1 cellular context compared by ENCODE assay signal in the genomic region with DNA sequence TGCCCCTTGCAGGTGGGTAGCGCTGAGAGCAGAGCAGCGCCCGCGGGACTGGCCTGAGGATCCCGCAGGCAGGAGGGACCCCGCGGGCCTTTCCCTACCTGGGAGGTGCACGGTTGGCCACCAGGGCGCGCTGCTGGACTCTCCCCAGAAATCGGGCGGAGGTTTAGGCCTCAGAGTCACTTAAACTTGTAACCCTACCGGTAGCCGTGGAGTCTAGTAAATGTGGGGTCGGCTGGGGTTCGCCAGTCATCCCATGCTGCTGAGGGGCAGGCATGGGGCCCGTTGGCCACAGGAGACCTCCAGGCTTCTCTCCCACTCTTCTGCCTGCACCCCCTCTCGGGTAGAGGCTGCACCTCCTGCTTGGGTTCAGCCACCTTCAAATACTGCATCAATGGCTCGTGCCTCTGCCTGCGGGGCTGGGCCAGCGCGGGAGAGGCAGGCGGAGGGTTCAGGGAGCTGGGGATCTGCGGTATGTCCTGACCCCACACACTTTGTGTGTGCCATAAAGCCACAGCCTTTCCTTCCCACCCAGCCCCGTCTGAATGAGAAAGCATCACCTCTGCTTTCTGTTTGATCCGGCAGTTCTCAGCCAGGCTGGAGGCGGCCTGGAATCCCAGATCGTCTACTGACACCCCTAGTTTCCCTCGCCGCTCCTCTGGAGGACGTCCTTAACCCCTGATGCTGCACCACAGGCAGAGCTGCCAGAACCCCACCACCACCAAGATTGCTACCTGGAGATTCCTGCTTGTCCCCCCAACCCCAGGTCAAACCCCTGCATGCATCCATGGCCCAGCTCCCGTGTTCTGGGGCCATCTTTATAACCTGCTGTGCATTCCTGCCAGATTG.
TF ChIP-seq lines count a peak whose summit lies in the region.

No MANE protein-coding gene starts in this region.

TF ChIP-seq in HepG2, 621 proteins besides CTCF, POLR2A, EP300 and RAD21 (continued from another document and continues in another):
- TF ChIP-seq, protein P1, sequence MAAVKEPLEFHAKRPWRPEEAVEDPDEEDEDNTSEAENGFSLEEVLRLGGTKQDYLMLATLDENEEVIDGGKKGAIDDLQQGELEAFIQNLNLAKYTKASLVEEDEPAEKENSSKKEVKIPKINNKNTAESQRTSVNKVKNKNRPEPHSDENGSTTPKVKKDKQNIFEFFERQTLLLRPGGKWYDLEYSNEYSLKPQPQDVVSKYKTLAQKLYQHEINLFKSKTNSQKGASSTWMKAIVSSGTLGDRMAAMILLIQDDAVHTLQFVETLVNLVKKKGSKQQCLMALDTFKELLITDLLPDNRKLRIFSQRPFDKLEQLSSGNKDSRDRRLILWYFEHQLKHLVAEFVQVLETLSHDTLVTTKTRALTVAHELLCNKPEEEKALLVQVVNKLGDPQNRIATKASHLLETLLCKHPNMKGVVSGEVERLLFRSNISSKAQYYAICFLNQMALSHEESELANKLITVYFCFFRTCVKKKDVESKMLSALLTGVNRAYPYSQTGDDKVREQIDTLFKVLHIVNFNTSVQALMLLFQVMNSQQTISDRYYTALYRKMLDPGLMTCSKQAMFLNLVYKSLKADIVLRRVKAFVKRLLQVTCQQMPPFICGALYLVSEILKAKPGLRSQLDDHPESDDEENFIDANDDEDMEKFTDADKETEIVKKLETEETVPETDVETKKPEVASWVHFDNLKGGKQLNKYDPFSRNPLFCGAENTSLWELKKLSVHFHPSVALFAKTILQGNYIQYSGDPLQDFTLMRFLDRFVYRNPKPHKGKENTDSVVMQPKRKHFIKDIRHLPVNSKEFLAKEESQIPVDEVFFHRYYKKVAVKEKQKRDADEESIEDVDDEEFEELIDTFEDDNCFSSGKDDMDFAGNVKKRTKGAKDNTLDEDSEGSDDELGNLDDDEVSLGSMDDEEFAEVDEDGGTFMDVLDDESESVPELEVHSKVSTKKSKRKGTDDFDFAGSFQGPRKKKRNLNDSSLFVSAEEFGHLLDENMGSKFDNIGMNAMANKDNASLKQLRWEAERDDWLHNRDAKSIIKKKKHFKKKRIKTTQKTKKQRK (IDR thresholded peaks at IDR 0.05; ENCODE audit: low read length), result no peak
- TF ChIP-seq SNRNP70 (IDR thresholded peaks at IDR 0.05; ENCODE audit: low read depth, low read length), result no peak
- TF ChIP-seq PCBP2 (optimal IDR thresholded peaks at IDR 0.05; ENCODE audit: low read depth, low read length, poor library complexity, severe bottlenecking), result no peak
- no peak for TF ChIP-seq MED13 (CRISPR knock-in tag; IDR thresholded peaks at IDR 0.05)
- no peak for TF ChIP-seq ZNF235 (CRISPR knock-in tag; IDR thresholded peaks at IDR 0.05; ENCODE audit: borderline replicate concordance)
- no peak for TF ChIP-seq SMAD1 (CRISPR knock-in tag; IDR thresholded peaks at IDR 0.05; ENCODE audit: borderline replicate concordance, low read depth)
- TF ChIP-seq PAXIP1 (CRISPR knock-in tag; conservative IDR thresholded peaks at IDR 0.05), result no peak
- TF ChIP-seq MIXL1 (CRISPR knock-in tag; IDR thresholded peaks at IDR 0.05), result no peak
- no peak for TF ChIP-seq ZFAT (CRISPR knock-in tag; conservative IDR thresholded peaks at IDR 0.05)
- 0 out of 2 replicates have a peak, but pooled peaks have one; percentile 15 for TF ChIP-seq SRY (CRISPR knock-in tag; IDR thresholded peaks at IDR 0.05)
- peak; percentile 89 for TF ChIP-seq ZFX (CRISPR knock-in tag; IDR thresholded peaks at IDR 0.05; ENCODE audit: low read depth)
- no peak for TF ChIP-seq HNF4A (CRISPR knock-in tag; IDR thresholded peaks at IDR 0.05)
- TF ChIP-seq ZNF572 (CRISPR knock-in tag; IDR thresholded peaks at IDR 0.05), result no peak
- TF ChIP-seq NFKBIZ (CRISPR knock-in tag; IDR thresholded peaks at IDR 0.05), result no peak
- TF ChIP-seq ERF (CRISPR knock-in tag; IDR thresholded peaks at IDR 0.05), result 0 out of 2 replicates have a peak, but pooled peaks have one; percentile 28
- no peak for TF ChIP-seq ZNF562 (CRISPR knock-in tag; IDR thresholded peaks at IDR 0.05; ENCODE audit: borderline replicate concordance)
- TF ChIP-seq ZNF232 (CRISPR knock-in tag; IDR thresholded peaks at IDR 0.05; ENCODE audit: borderline replicate concordance), result no peak; the same call in 1 of the 2 replicates
- TF ChIP-seq TCF12 (IDR thresholded peaks at IDR 0.05), result no peak
- no peak for TF ChIP-seq TCF12 (CRISPR knock-in tag; IDR thresholded peaks at IDR 0.05)
- TF ChIP-seq SAFB2 (CRISPR knock-in tag; IDR thresholded peaks at IDR 0.05; ENCODE audit: borderline replicate concordance, low read depth), result no peak
- no peak for TF ChIP-seq SMAD3 (CRISPR knock-in tag; IDR thresholded peaks at IDR 0.05)
- TF ChIP-seq TCF7L2 (IDR thresholded peaks at IDR 0.05; ENCODE audit: low read depth, low read length), result no peak
- TF ChIP-seq SIX4 (CRISPR knock-in tag; IDR thresholded peaks at IDR 0.05), result no peak
- no peak for TF ChIP-seq DBP (CRISPR knock-in tag; IDR thresholded peaks at IDR 0.05; ENCODE audit: not compliant biosample characterization)
- no peak for TF ChIP-seq PATZ1 (CRISPR knock-in tag; IDR thresholded peaks at IDR 0.05)
- no peak for TF ChIP-seq TRAFD1 (CRISPR knock-in tag; IDR thresholded peaks at IDR 0.05; ENCODE audit: borderline replicate concordance)
- TF ChIP-seq PHF21A (CRISPR knock-in tag; IDR thresholded peaks at IDR 0.05), result no peak
- TF ChIP-seq SMC3 (IDR thresholded peaks at IDR 0.05; ENCODE audit: low read length), result peak; percentile 70
- TF ChIP-seq ZNF670 (CRISPR knock-in tag; IDR thresholded peaks at IDR 0.05; ENCODE audit: borderline replicate concordance), result no peak
- TF ChIP-seq ATRX (CRISPR knock-in tag; IDR thresholded peaks at IDR 0.05; ENCODE audit: borderline replicate concordance), result no peak
- no peak for TF ChIP-seq HDAC1 (CRISPR knock-in tag; IDR thresholded peaks at IDR 0.05)
- TF ChIP-seq ZSCAN30 (CRISPR knock-in tag; IDR thresholded peaks at IDR 0.05), result no peak
- TF ChIP-seq ZNF552 (CRISPR knock-in tag; IDR thresholded peaks at IDR 0.05; ENCODE audit: borderline replicate concordance), result no peak
- TF ChIP-seq ZNF512B (CRISPR knock-in tag; IDR thresholded peaks at IDR 0.05; ENCODE audit: borderline replicate concordance), result no peak
- TF ChIP-seq ZKSCAN1 (IDR thresholded peaks at IDR 0.05; ENCODE audit: low read length), result no peak
- 0 out of 2 replicates have a peak, but pooled peaks have one; percentile 48 for TF ChIP-seq MAF1 (CRISPR knock-in tag; IDR thresholded peaks at IDR 0.05; ENCODE audit: borderline replicate concordance)
- TF ChIP-seq MTF2 (CRISPR knock-in tag; IDR thresholded peaks at IDR 0.05; ENCODE audit: borderline replicate concordance), result peak; percentile 54; the same call in 1 of the 2 replicates
- TF ChIP-seq XRCC5 (optimal IDR thresholded peaks at IDR 0.05; ENCODE audit: low read length), result peak; percentile 89
- TF ChIP-seq SOX5 (CRISPR knock-in tag; IDR thresholded peaks at IDR 0.05; ENCODE audit: borderline replicate concordance), result 0 out of 2 replicates have a peak, but pooled peaks have one; percentile 7
- TF ChIP-seq FOXM1 (CRISPR knock-in tag; IDR thresholded peaks at IDR 0.05), result no peak
- TF ChIP-seq GLMP (CRISPR knock-in tag; IDR thresholded peaks at IDR 0.05; ENCODE audit: borderline replicate concordance), result no peak
- TF ChIP-seq ZNF563 (CRISPR knock-in tag; IDR thresholded peaks at IDR 0.05), result peak; percentile 64; the same call in 1 of the 2 replicates
- TF ChIP-seq MYC (CRISPR knock-in tag; IDR thresholded peaks at IDR 0.05; ENCODE audit: borderline replicate concordance), result no peak
- no peak for TF ChIP-seq REL (CRISPR knock-in tag; conservative IDR thresholded peaks at IDR 0.05)
- no peak for TF ChIP-seq TEAD2 (CRISPR knock-in tag; IDR thresholded peaks at IDR 0.05)
- TF ChIP-seq RFX3 (CRISPR knock-in tag; IDR thresholded peaks at IDR 0.05), result no peak
- no peak for TF ChIP-seq ZNF331 (CRISPR knock-in tag; IDR thresholded peaks at IDR 0.05)
